ENCODE assay signal across 8 cellular contexts in genomic region chr22:31661851-31662667, GRCh38. TPM values are rescaled to one million over a fixed set of nuclear protein-coding genes. Genes with fewer than 3 reads are reported as not detected.
DNase-seq lines count a peak whose midpoint lies in the region; ATAC-seq, FAIRE-seq and TF ChIP-seq lines count a peak whose summit lies in the region.

PISD (minus strand) TSS chr22:31662215; CDS start chr22:31662208, 7 bp downstream.

- DNase-seq in A549 (ENCODE audit: low read depth in 1 of 2, low spot score in 1 of 2): peak; percentile 88 to 94
- DNase-seq in NCI-H2196 (lab: John Stamatoyannopoulos, UW; ENCODE audit: unreplicated experiment): peak; percentile 89
- peak; percentile 97 for DNase-seq in breast epithelium (ENCODE audit: low spot score in 2 of 2)

- 1% methylated on average over 29 of the region's 52 CpGs for WGBS in A549 (ENCODE audit: missing lambda C conversion rate)

- TF ChIP-seq EP300 in A549 (IDR thresholded peaks at IDR 0.05): no peak

- intact Hi-C loops in breast epithelium (cut with DNase I; ENCODE audit: low total_unique reads): no loop called here

- FAIRE-seq in A549 (lab: Jason Lieb, UNC): no peak

- POLR2A ChIA-PET in A549 (lab: Yijun Ruan, JAX): interaction anchor here (0.6 to 2.2 kb wide), 13 partner anchors 8 to 812 kb away, joined by 3 to 10 read pairs (median 4); partner anchors contain the start of genes DEPDC5 and FBXO7

- H3K9me3 ChIP-seq in A549 (no peaks in the 10 kb centered on the region), breast epithelium (no peaks in the 10 kb centered on the region), iPS-18c (ENCODE audit: control insufficient read depth, insufficient read depth, low read length) (no peaks in the 10 kb centered on the region)

- H3K4me1 ChIP-seq in A549 (0 out of 3 replicates have a peak, but pooled peaks cover 3% of the 10 kb centered on the region), breast epithelium (peaks cover 4 to 10% of the 10 kb centered on the region in 2 donors)

- no peaks in the 10 kb centered on the region for H3K36me3 ChIP-seq in breast epithelium

- TF ChIP-seq POLR2A in A549 (IDR thresholded peaks at IDR 0.05; ENCODE audit: low read length) (peak; percentile 78), breast epithelium (IDR thresholded peaks at IDR 0.05) (peak; percentile 44)

- H3K4me3 ChIP-seq in A549 (peak within 1 kb of the TSS; percentile 72), breast epithelium (peak within 1 kb of the TSS; percentile 88 to 99 (median 94)), iPS-18c (ENCODE audit: insufficient read depth, low read depth, low read length) (peak within 1 kb of the TSS; percentile 98), skin epidermis (peak within 1 kb of the TSS; percentile 61 to 99 (median 77))

- ATAC-seq in A549 (peak; percentile 92), GM18867 (IDR thresholded peaks at IDR 0.05; ENCODE audit: unreplicated experiment) (peak; percentile 82), HG03103 (IDR thresholded peaks at IDR 0.05; ENCODE audit: low read depth, unreplicated experiment) (peak; percentile 73)

- TF ChIP-seq RAD21 in A549 (conservative IDR thresholded peaks at IDR 0.05 in 1 of 2, IDR thresholded peaks at IDR 0.05 in 1 of 2): no peak

- CTCF ChIA-PET in A549 (lab: Yijun Ruan, JAX): interaction anchor here (0.6 to 3.8 kb wide), 4 partner anchors 7 to 308 kb away, joined by 3 to 23 read pairs (median 3); no protein-coding TSS in a partner anchor

- H3K27ac ChIP-seq in A549 (peak within 1 kb of the TSS; percentile 80 to 90), VCaP (peak within 1 kb of the TSS; percentile 80), breast epithelium (peak within 1 kb of the TSS; percentile 83 to 88), skin epidermis (peak within 1 kb of the TSS; percentile 14 to 93 (median 84))

- H3K27me3 ChIP-seq in breast epithelium: no peaks in the 10 kb centered on the region

- H3K4me2 ChIP-seq in A549: peak within 1 kb of the TSS; percentile 78

- TF ChIP-seq CTCF in A549 (IDR thresholded peaks at IDR 0.05) (no peak), VCaP (conservative IDR thresholded peaks at IDR 0.05) (no peak), breast epithelium (IDR thresholded peaks at IDR 0.05) (no peak)

TF ChIP-seq in A549, 52 proteins besides CTCF, POLR2A, EP300 and RAD21:
- TF ChIP-seq ZC3H11A (IDR thresholded peaks at IDR 0.05) (no peak), USF2 (IDR thresholded peaks at IDR 0.05) (0 out of 2 replicates have a peak, but pooled peaks have one; percentile 10), ZSCAN20 (CRISPR knock-in tag; IDR thresholded peaks at IDR 0.05) (no peak), FOSL2 (IDR thresholded peaks at IDR 0.05) (no peak), FOSL2 (CRISPR knock-in tag; IDR thresholded peaks at IDR 0.05) (peak; percentile 52), RCOR1 (IDR thresholded peaks at IDR 0.05; ENCODE audit: low read depth, low read length) (no peak), POLR2AphosphoS2 (conservative IDR thresholded peaks at IDR 0.05; ENCODE audit: low read length) (no peak), FOXS1 (CRISPR knock-in tag; IDR thresholded peaks at IDR 0.05) (no peak), HOXA7 (CRISPR knock-in tag; IDR thresholded peaks at IDR 0.05) (no peak), HOXB13 (CRISPR knock-in tag; IDR thresholded peaks at IDR 0.05; ENCODE audit: low read depth) (no peak), KDM5A (IDR thresholded peaks at IDR 0.05) (peak; percentile 96), JUN (IDR thresholded peaks at IDR 0.05) (peak; percentile 63 to 64), CBX8 (IDR thresholded peaks at IDR 0.05) (no peak), TFCP2L1 (CRISPR knock-in tag; IDR thresholded peaks at IDR 0.05) (no peak), BCL3 (IDR thresholded peaks at IDR 0.05) (0 out of 3 replicates have a peak, but pooled peaks have one; percentile 46), MAX (IDR thresholded peaks at IDR 0.05) (peak; percentile 69), MAFK (IDR thresholded peaks at IDR 0.05; ENCODE audit: partially characterized antibody) (peak; percentile 27), PHF8 (IDR thresholded peaks at IDR 0.05; ENCODE audit: borderline replicate concordance, low read depth) (peak; percentile 58; the same call in 1 of the 2 replicates), CHD2 (IDR thresholded peaks at IDR 0.05; ENCODE audit: low read length, partially characterized antibody) (no peak), MAZ (IDR thresholded peaks at IDR 0.05; ENCODE audit: borderline replicate concordance, low read depth, low read length) (no peak)
TF ChIP-seq in A549: peak in this region for 8.

RNA-seq across cellular contexts. Expression of gene PISD, which starts in this region (rescaled TPM):
- polyA plus RNA-seq in A549 (2011; rRNA removed) (11.0 and 13.1 TPM in 2 replicates), A549 (2017; fragmentation: RNase III; extraction: RNeasy Plus Mini Kit Qiagen cat#74134 plus additional on column Dnase treatment) (16.6 to 17.4 TPM (median 17.3 TPM) in 3 replicates)
- 18.0 and 22.9 TPM in 2 replicates for polyA plus RNA-seq in A549 (2012; cell fraction: cytosol; rRNA removed)
- 80.2 and 100 TPM in 2 replicates for polyA plus RNA-seq in A549 (2012; cell fraction: nucleus; rRNA removed)
- polyA minus RNA-seq in A549 (2011; rRNA and poly(A)+ RNA removed): 12.6 and 16.4 TPM in 2 replicates
- total RNA-seq in breast epithelium: 10 to 100 TPM; 49.6 to 58.7 (median 57.0) TPM

Comparison
In these comparisons a context has a peak if more than half of its experiments do, and no peak if none do; other contexts are left out.
1. Peak in every context shown above with its lines: DNase-seq, ATAC-seq, H3K4me3 ChIP-seq and H3K27ac ChIP-seq.